In genomic region chr2:112584134-112584890, GRCh38 we compare ENCODE assay signal across 1 cellular context.
TF ChIP-seq lines count a peak whose summit lies in the region.

TSS of gene CHCHD5 (plus strand) at chr2:112584609. CDS start at chr2:112584648, 39 bp downstream.

TF ChIP-seq in HepG2, 621 proteins besides CTCF, POLR2A, EP300 and RAD21 (continued from another document and continues in another):
- peak; percentile 99 for TF ChIP-seq ZBTB2 (CRISPR knock-in tag; IDR thresholded peaks at IDR 0.05; ENCODE audit: low read depth)
- TF ChIP-seq ZFP41 (CRISPR knock-in tag; IDR thresholded peaks at IDR 0.05; ENCODE audit: borderline replicate concordance), result peak; percentile 18; the same call in 1 of the 2 replicates
- peak; percentile 84; the same call in 1 of the 2 replicates for TF ChIP-seq BRF2 (CRISPR knock-in tag; IDR thresholded peaks at IDR 0.05)
- TF ChIP-seq ZBTB44 (CRISPR knock-in tag; IDR thresholded peaks at IDR 0.05), result 0 out of 2 replicates have a peak, but pooled peaks have one; percentile 60
- TF ChIP-seq NCOR1 (IDR thresholded peaks at IDR 0.05; ENCODE audit: borderline replicate concordance, low read length), result peak; percentile 25; the same call in 1 of the 2 replicates
- peak; percentile 96 for TF ChIP-seq ZGPAT (CRISPR knock-in tag; IDR thresholded peaks at IDR 0.05)
- TF ChIP-seq ZBTB43 (CRISPR knock-in tag; conservative IDR thresholded peaks at IDR 0.05), result no peak
- TF ChIP-seq PRDM15 (CRISPR knock-in tag; IDR thresholded peaks at IDR 0.05), result 0 out of 2 replicates have a peak, but pooled peaks have one; percentile 54
- peak; percentile 39; the same call in 1 of the 2 replicates for TF ChIP-seq ZBTB26 (CRISPR knock-in tag; IDR thresholded peaks at IDR 0.05; ENCODE audit: borderline replicate concordance)
- peak; percentile 74 for TF ChIP-seq ATF7-NPFF (CRISPR knock-in tag; IDR thresholded peaks at IDR 0.05; ENCODE audit: low read depth)
- peak; percentile 81 for TF ChIP-seq ZNF572 (CRISPR knock-in tag; IDR thresholded peaks at IDR 0.05)
- TF ChIP-seq ZBTB33 (CRISPR knock-in tag; IDR thresholded peaks at IDR 0.05), result no peak
- peak; percentile 51; the same call in 1 of the 2 replicates for TF ChIP-seq AFF4 (CRISPR knock-in tag; IDR thresholded peaks at IDR 0.05)
- peak; percentile 71 for TF ChIP-seq HINFP (CRISPR knock-in tag; IDR thresholded peaks at IDR 0.05; ENCODE audit: low read depth)
- TF ChIP-seq KLF16 (CRISPR knock-in tag; IDR thresholded peaks at IDR 0.05), result peak in 1 of 2 experiments; percentile 88; a peak in 2 of 4 replicates
- TF ChIP-seq ZXDC (CRISPR knock-in tag; IDR thresholded peaks at IDR 0.05), result peak; percentile 91; the same call in 1 of the 2 replicates
- no peak for TF ChIP-seq PLRG1 (conservative IDR thresholded peaks at IDR 0.05)
- TF ChIP-seq HDAC2 (CRISPR knock-in tag; IDR thresholded peaks at IDR 0.05), result peak; percentile 84; the same call in 1 of the 2 replicates
- TF ChIP-seq POGK (CRISPR knock-in tag; conservative IDR thresholded peaks at IDR 0.05), result no peak
- TF ChIP-seq SRY (CRISPR knock-in tag; IDR thresholded peaks at IDR 0.05), result peak; percentile 79
